ENCODE assay signal across 9 cellular contexts in the genomic region with DNA sequence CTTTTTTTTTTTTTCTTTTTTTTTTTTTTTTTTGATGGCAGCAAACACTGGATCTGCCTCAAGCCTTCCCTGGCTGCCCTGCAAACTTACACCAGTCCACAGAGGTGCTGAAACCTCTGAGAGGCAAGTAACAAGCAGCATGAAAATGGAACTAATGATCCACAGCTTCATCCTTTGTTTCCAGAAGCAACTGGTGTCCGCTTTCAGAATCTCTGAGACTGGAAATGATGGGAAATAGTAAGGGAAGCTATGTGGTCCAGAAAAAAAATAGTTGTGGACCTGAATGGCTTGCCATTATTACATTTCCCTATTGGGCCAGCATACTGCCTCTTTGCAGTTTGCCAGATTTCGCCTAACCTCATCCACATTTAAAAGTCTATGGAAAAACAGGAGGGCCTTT.
A peak's percentile ranks its signal among the peaks of the same experiment; 100 is the strongest.
DNase-seq lines count a peak whose midpoint lies in the region; ATAC-seq and TF ChIP-seq lines count a peak whose summit lies in the region.
"Had no signal": no experiment of that assay in that cellular context is flagged by ENCODE, and none has a peak within 500 bp of the region (broad histone marks: within the 10 kb centered on the region; RNA-seq: fewer than 3 reads in every experiment).

No MANE protein-coding gene starts in this region.

- H3K4me3 ChIP-seq in MM.1S (ENCODE audit: low read length), result peak overlapping the region; percentile 31
- H3K4me3 ChIP-seq in brain microvascular endothelial cell (ENCODE audit: low read depth, low read length), result no peak overlapping the region
- H3K4me3 ChIP-seq in mesodermal cell (ENCODE audit: extremely low read depth, insufficient read depth, low read length, poor library complexity, severe bottlenecking), result no peak overlapping the region

- H3K4me1 ChIP-seq in MM.1S (ENCODE audit: low read length) (peaks cover 44% of the 10 kb centered on the region), mesodermal cell (ENCODE audit: control insufficient read depth, insufficient read depth, low read length, poor library complexity, severe bottlenecking) (peaks cover 27% of the 10 kb centered on the region)

- peak overlapping the region; percentile 58 for H3K4me2 ChIP-seq in MM.1S (ENCODE audit: low read depth, low read length)

- 80% methylated on average over 1 of the region's 2 CpGs; no CpG with 5 or more reads in 1 of the 2 experiments for WGBS in mesodermal cell (ENCODE audit: insufficient coverage in 2 of 2), 2 experiments

- ATAC-seq in GM18907 (IDR thresholded peaks at IDR 0.05; ENCODE audit: unreplicated experiment), result no peak

- H3K27ac ChIP-seq in MM.1S (ENCODE audit: low read length) (peak overlapping the region; percentile 62; the same call in 1 of the 2 replicates), brain microvascular endothelial cell (peak overlapping the region; percentile 92), mesodermal cell (ENCODE audit: low read depth, low read length, severe bottlenecking) (peak overlapping the region; percentile 82)

- no peaks in the 10 kb centered on the region for H3K9me2 ChIP-seq in MM.1S (replicated peaks; ENCODE audit: insufficient read depth, low read length)

- H2AFZ ChIP-seq in MM.1S (ENCODE audit: low read length), result no peak overlapping the region

- H3K9me3 ChIP-seq in MM.1S (replicated peaks; ENCODE audit: insufficient read depth, low read length), result no peaks in the 10 kb centered on the region
- no peaks in the 10 kb centered on the region for H3K9me3 ChIP-seq in mesodermal cell (ENCODE audit: control insufficient read depth, low read length)

- peaks cover 24% of the 10 kb centered on the region for H3F3A ChIP-seq in MM.1S (ENCODE audit: insufficient read depth, low read length)

- DNase-seq in MM.1S (no peak), brain microvascular endothelial cell (no peak), superior temporal gyrus (ENCODE audit: extremely low spot score) (peak; percentile 52), NOMO-1 (lab: John Stamatoyannopoulos, UW; ENCODE audit: unreplicated experiment in 2 of 2) (no peak), NCI-H774 (lab: John Stamatoyannopoulos, UW) (no peak), NCI-H1048 (lab: John Stamatoyannopoulos, UW) (no peak)
- DNase-seq: activated effector memory CD4-positive, alpha-beta T cell treated with Interleukin-2 at 50 U/mL for 16 hours had no signal

- no peaks in the 10 kb centered on the region for H4K20me1 ChIP-seq in MM.1S (ENCODE audit: insufficient read depth, low read length)

- no peaks in the 10 kb centered on the region for H3K79me2 ChIP-seq in MM.1S (ENCODE audit: low read length)

- TF ChIP-seq CTCF in MM.1S (IDR thresholded peaks at IDR 0.05; ENCODE audit: low read length), result no peak
- TF ChIP-seq CTCF in brain microvascular endothelial cell (IDR thresholded peaks at IDR 0.05; ENCODE audit: low read depth, low read length, missing control alignments), result no peak

- H3K27me3 ChIP-seq in MM.1S (replicated peaks; ENCODE audit: insufficient read depth, low read length) (no peaks in the 10 kb centered on the region), brain microvascular endothelial cell (replicated peaks) (no peaks in the 10 kb centered on the region)

- H3K9ac ChIP-seq in MM.1S (ENCODE audit: low read length), result peak overlapping the region; percentile 37; the same call in 1 of the 2 replicates

- no peaks in the 10 kb centered on the region for H3K36me3 ChIP-seq in MM.1S (replicated peaks; ENCODE audit: insufficient read depth, low read length)
- H3K36me3 ChIP-seq in brain microvascular endothelial cell (replicated peaks), result no peaks in the 10 kb centered on the region
- H3K36me3 ChIP-seq in mesodermal cell (ENCODE audit: control insufficient read depth, insufficient read depth, low read length), result no peaks in the 10 kb centered on the region

- in situ Hi-C loops in brain microvascular endothelial cell (cut with HindIII; ENCODE audit: low pct_ligation_motif_present, low sequenced_read_pairs), result no loop called here
